ENCODE assay signal across 30 cellular contexts in the genomic region with DNA sequence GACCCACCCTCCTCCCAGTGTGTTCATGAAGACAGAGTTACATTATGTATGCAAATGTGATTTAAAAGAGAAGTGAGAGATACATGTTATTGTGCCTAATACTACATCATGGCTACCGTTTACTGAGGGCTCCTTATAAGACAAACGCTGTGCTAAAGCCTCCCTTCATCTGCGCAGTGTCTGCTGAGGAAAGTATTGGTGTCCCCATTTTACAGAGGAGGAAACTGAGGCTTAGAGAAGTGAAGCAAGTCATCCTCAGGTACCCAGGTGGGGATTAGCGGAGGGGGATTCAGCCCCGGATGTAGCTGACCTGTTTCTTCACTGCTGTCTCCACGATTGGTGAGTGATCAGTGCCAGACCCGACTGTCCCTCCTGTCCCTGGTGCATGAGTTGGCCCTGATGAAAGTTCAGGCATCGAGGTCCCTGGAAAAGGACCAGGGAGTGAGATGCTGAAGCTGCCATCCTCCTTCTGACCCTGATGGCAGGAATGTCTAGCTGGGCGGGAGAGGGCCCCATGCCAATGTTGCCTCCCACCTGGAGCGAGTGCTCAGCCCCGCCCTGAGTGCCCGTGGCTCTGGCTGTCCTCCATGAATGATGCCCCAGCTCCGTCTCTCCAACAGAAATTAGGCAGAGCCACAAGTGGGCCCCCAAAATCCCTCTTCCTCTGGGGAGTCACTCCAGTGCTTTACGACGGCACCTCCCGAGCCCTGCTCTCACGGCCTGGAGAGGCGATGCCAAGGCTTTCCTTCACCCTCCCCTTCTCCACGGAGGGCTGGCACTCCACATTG.
"Had no signal": no experiment of that assay in that cellular context is flagged by ENCODE, and none has a peak within 500 bp of the region (broad histone marks: within the 10 kb centered on the region; RNA-seq: fewer than 3 reads in every experiment).

No MANE protein-coding gene starts in this region.

- FAIRE-seq: TTC549 had no signal

- H3K27me3 ChIP-seq: Peyer's patch, SJSA1 had no signal

- H3K27ac ChIP-seq: Peyer's patch, SJSA1 had no signal

- H3K9me3 ChIP-seq: SK-N-SH had no signal

- H3K36me3 ChIP-seq: Peyer's patch, SJSA1 had no signal

- H3K27ac Mint-ChIP-seq: activated CD4-positive, alpha-beta T cell treated with anti-CD3 and anti-CD28 coated beads, Interleukin-2, amount 10 ng/mL, durations not matched to agents 24 days and 14 days; activated CD8-positive, alpha-beta T cell treated with anti-CD3 and anti-CD28 coated beads for 36 hours; activated naive CD4-positive, alpha-beta T cell treated with anti-CD3 and anti-CD28 coated beads for 36 hours; activated naive CD8-positive, alpha-beta T cell; activated naive CD8-positive, alpha-beta T cell treated with anti-CD3 and anti-CD28 coated beads, Interleukin-2, amount 50 U/mL, for 24 hours; activated T-cell treated with anti-CD3 and anti-CD28 coated beads, Interleukin-2, amount 50 U/mL, for 24 hours; activated T-helper 2 cell treated with anti-CD3 and anti-CD28 coated beads, Interferon-gamma antibody, Interleukin-2, Interleukin-4, amounts not matched to agents 10 μg/mL and 5 μg/mL and 100 μg/mL, durations not matched to agents 14 hours and 24 hours and 36 hours; T-helper 1 cell treated with Interleukin-12 subunit alpha and Interleukin-12 subunit beta and Interleukin-4 antibody, amounts not matched to agents 30 μg/mL and 1 μg/mL, for 36 hours; T-helper 2 cell treated with Interferon-gamma antibody and Interleukin-4, amounts not matched to agents 5 μg/mL and 100 μg/mL, for 36 hours had no signal

- H3K36me3 Mint-ChIP-seq: activated naive CD8-positive, alpha-beta T cell had no signal

- ATAC-seq: activated CD8-positive, alpha-beta T cell treated with anti-CD3 and anti-CD28 coated beads for 36 hours; activated naive CD8-positive, alpha-beta T cell treated with anti-CD3 and anti-CD28 coated beads, Interleukin-2, amount 50 U/mL, for 24 hours; PC-3 had no signal

- H3K4me1 ChIP-seq: Peyer's patch, SJSA1 had no signal

- DNase-seq: activated CD4-positive, alpha-beta T cell treated with anti-CD3 and anti-CD28 coated beads, Interleukin-2, amount 10 ng/mL, durations not matched to agents 24 days and 14 days; activated CD4-positive, alpha-beta T cell treated with anti-CD3 and anti-CD28 coated beads, Interleukin-2, amount 50 U/mL, for 4 hours; activated CD8-positive, alpha-beta T cell treated with anti-CD3 and anti-CD28 coated beads for 36 hours; activated gamma-delta T cell treated with Interleukin-2 at 50 U/mL for 16 hours; activated naive CD4-positive, alpha-beta T cell treated with anti-CD3 and anti-CD28 coated beads for 36 hours; activated naive CD8-positive, alpha-beta T cell treated with anti-CD3 and anti-CD28 coated beads, Interleukin-2, amount 50 U/mL, for 24 hours; activated T-cell treated with anti-CD3 and anti-CD28 coated beads, Interleukin-2, amount 50 U/mL, for 24 hours; anterior cingulate cortex; NCI-H1048; NCI-H1105 treated with DMSO at 0.1 percent for 48 hours; NCI-H1436; NCI-H1694; NCI-H1930; NCI-H2081 treated with DMSO at 0.1 percent for 48 hours; NCI-H226; NCI-H446 treated with DMSO at 0.1 percent for 48 hours; NCI-H524 treated with DMSO at 0.1 percent for 48 hours; NCI-H748 treated with DMSO at 0.1 percent for 48 hours; NK-92 treated with Interleukin-12 subunit alpha and Interleukin-12 subunit beta, amount 100 ng/mL, for 24 hours; PC-3; Peyer's patch; RPMI8226; SHP77 treated with DMSO at 0.1 percent for 48 hours; SK-N-SH had no signal

- H3K4me3 ChIP-seq: Peyer's patch, SJSA1 had no signal
